ENCODE assay signal across 1 cellular context in the genomic region with DNA sequence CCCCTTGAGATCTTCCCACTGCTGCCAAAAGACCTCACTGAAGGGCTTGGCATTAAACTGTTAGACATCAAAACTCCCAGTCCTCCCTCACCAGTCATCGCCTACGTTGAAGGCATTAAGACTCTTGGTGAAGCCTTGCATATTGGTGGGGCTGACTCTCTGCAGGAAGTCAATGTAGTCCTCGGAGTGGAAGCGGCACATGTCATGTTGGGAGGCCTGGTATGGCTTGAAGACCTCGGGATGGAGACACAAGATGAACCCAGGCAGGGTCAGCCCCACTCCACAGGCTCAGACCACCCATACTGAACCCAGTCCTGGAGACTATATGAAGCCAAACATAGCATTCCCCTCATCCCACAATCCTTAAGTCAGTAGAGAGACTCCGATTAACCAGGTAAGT.
TF ChIP-seq lines count a peak whose summit lies in the region.

No MANE protein-coding gene starts in this region.

TF ChIP-seq in HepG2, 621 proteins besides CTCF, POLR2A, EP300 and RAD21:
- TF ChIP-seq ZNF10 (CRISPR knock-in tag; IDR thresholded peaks at IDR 0.05; ENCODE audit: borderline replicate concordance, low read depth) (no peak), CAMTA2 (CRISPR knock-in tag; IDR thresholded peaks at IDR 0.05; ENCODE audit: borderline replicate concordance) (no peak), DR1 (CRISPR knock-in tag; IDR thresholded peaks at IDR 0.05) (no peak), IRF2 (CRISPR knock-in tag; IDR thresholded peaks at IDR 0.05) (no peak), ARHGAP35 (CRISPR knock-in tag; IDR thresholded peaks at IDR 0.05; ENCODE audit: borderline replicate concordance) (no peak), ZNF775 (CRISPR knock-in tag; IDR thresholded peaks at IDR 0.05; ENCODE audit: borderline replicate concordance) (no peak), ZNF841 (CRISPR knock-in tag; IDR thresholded peaks at IDR 0.05; ENCODE audit: borderline replicate concordance) (no peak), ZNF331 (CRISPR knock-in tag; IDR thresholded peaks at IDR 0.05) (no peak), PRMT3 (CRISPR knock-in tag; IDR thresholded peaks at IDR 0.05; ENCODE audit: borderline replicate concordance, low read depth) (no peak), HOXA5 (CRISPR knock-in tag; IDR thresholded peaks at IDR 0.05) (no peak), ATF7-NPFF (CRISPR knock-in tag; IDR thresholded peaks at IDR 0.05; ENCODE audit: low read depth) (no peak), AGO2 (optimal IDR thresholded peaks at IDR 0.05; ENCODE audit: low read depth, low read length) (no peak), KAT8 (CRISPR knock-in tag; IDR thresholded peaks at IDR 0.05) (no peak)
- TF ChIP-seq, protein P1, sequence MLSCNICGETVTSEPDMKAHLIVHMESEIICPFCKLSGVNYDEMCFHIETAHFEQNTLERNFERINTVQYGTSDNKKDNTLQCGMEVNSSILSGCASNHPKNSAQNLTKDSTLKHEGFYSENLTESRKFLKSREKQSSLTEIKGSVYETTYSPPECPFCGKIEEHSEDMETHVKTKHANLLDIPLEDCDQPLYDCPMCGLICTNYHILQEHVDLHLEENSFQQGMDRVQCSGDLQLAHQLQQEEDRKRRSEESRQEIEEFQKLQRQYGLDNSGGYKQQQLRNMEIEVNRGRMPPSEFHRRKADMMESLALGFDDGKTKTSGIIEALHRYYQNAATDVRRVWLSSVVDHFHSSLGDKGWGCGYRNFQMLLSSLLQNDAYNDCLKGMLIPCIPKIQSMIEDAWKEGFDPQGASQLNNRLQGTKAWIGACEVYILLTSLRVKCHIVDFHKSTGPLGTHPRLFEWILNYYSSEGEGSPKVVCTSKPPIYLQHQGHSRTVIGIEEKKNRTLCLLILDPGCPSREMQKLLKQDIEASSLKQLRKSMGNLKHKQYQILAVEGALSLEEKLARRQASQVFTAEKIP (CRISPR knock-in tag; IDR thresholded peaks at IDR 0.05; ENCODE audit: borderline replicate concordance), result no peak
- TF ChIP-seq, protein P2, sequence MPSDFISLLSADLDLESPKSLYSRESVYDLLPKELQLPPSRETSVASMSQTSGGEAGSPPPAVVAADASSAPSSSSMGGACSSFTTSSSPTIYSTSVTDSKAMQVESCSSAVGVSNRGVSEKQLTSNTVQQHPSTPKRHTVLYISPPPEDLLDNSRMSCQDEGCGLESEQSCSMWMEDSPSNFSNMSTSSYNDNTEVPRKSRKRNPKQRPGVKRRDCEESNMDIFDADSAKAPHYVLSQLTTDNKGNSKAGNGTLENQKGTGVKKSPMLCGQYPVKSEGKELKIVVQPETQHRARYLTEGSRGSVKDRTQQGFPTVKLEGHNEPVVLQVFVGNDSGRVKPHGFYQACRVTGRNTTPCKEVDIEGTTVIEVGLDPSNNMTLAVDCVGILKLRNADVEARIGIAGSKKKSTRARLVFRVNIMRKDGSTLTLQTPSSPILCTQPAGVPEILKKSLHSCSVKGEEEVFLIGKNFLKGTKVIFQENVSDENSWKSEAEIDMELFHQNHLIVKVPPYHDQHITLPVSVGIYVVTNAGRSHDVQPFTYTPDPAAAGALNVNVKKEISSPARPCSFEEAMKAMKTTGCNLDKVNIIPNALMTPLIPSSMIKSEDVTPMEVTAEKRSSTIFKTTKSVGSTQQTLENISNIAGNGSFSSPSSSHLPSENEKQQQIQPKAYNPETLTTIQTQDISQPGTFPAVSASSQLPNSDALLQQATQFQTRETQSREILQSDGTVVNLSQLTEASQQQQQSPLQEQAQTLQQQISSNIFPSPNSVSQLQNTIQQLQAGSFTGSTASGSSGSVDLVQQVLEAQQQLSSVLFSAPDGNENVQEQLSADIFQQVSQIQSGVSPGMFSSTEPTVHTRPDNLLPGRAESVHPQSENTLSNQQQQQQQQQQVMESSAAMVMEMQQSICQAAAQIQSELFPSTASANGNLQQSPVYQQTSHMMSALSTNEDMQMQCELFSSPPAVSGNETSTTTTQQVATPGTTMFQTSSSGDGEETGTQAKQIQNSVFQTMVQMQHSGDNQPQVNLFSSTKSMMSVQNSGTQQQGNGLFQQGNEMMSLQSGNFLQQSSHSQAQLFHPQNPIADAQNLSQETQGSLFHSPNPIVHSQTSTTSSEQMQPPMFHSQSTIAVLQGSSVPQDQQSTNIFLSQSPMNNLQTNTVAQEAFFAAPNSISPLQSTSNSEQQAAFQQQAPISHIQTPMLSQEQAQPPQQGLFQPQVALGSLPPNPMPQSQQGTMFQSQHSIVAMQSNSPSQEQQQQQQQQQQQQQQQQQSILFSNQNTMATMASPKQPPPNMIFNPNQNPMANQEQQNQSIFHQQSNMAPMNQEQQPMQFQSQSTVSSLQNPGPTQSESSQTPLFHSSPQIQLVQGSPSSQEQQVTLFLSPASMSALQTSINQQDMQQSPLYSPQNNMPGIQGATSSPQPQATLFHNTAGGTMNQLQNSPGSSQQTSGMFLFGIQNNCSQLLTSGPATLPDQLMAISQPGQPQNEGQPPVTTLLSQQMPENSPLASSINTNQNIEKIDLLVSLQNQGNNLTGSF (CRISPR knock-in tag; IDR thresholded peaks at IDR 0.05), result no peak
- TF ChIP-seq, protein P3, sequence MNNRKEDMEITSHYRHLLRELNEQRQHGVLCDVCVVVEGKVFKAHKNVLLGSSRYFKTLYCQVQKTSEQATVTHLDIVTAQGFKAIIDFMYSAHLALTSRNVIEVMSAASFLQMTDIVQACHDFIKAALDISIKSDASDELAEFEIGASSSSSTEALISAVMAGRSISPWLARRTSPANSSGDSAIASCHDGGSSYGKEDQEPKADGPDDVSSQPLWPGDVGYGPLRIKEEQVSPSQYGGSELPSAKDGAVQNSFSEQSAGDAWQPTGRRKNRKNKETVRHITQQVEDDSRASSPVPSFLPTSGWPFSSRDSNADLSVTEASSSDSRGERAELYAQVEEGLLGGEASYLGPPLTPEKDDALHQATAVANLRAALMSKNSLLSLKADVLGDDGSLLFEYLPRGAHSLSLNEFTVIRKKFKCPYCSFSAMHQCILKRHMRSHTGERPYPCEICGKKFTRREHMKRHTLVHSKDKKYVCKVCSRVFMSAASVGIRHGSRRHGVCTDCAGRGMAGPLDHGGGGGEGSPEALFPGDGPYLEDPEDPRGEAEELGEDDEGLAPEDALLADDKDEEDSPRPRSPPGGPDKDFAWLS (CRISPR knock-in tag; IDR thresholded peaks at IDR 0.05; ENCODE audit: borderline replicate concordance), result no peak
- TF ChIP-seq, protein P4, sequence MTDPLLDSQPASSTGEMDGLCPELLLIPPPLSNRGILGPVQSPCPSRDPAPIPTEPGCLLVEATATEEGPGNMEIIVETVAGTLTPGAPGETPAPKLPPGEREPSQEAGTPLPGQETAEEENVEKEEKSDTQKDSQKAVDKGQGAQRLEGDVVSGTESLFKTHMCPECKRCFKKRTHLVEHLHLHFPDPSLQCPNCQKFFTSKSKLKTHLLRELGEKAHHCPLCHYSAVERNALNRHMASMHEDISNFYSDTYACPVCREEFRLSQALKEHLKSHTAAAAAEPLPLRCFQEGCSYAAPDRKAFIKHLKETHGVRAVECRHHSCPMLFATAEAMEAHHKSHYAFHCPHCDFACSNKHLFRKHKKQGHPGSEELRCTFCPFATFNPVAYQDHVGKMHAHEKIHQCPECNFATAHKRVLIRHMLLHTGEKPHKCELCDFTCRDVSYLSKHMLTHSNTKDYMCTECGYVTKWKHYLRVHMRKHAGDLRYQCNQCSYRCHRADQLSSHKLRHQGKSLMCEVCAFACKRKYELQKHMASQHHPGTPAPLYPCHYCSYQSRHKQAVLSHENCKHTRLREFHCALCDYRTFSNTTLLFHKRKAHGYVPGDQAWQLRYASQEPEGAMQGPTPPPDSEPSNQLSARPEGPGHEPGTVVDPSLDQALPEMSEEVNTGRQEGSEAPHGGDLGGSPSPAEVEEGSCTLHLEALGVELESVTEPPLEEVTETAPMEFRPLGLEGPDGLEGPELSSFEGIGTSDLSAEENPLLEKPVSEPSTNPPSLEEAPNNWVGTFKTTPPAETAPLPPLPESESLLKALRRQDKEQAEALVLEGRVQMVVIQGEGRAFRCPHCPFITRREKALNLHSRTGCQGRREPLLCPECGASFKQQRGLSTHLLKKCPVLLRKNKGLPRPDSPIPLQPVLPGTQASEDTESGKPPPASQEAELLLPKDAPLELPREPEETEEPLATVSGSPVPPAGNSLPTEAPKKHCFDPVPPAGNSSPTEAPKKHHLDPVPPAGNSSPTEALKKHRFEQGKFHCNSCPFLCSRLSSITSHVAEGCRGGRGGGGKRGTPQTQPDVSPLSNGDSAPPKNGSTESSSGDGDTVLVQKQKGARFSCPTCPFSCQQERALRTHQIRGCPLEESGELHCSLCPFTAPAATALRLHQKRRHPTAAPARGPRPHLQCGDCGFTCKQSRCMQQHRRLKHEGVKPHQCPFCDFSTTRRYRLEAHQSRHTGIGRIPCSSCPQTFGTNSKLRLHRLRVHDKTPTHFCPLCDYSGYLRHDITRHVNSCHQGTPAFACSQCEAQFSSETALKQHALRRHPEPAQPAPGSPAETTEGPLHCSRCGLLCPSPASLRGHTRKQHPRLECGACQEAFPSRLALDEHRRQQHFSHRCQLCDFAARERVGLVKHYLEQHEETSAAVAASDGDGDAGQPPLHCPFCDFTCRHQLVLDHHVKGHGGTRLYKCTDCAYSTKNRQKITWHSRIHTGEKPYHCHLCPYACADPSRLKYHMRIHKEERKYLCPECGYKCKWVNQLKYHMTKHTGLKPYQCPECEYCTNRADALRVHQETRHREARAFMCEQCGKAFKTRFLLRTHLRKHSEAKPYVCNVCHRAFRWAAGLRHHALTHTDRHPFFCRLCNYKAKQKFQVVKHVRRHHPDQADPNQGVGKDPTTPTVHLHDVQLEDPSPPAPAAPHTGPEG (CRISPR knock-in tag; IDR thresholded peaks at IDR 0.05), result no peak
